In genomic region chr1:99970713-99971255, GRCh38 we compare ENCODE assay signal across 8 cellular contexts. TPM values are rescaled to one million over a fixed set of nuclear protein-coding genes. Genes with fewer than 3 reads are reported as not detected.
A peak's percentile ranks its signal among the peaks of the same experiment; 100 is the strongest.
DNase-seq lines count a peak whose midpoint lies in the region; ATAC-seq and TF ChIP-seq lines count a peak whose summit lies in the region.

No MANE protein-coding gene starts in this region.

- H3K27me3 ChIP-seq in BLaER1 treated with 17β-estradiol and CSF1 and Interleukin-3, amounts not matched to agents 10 nM and 100 nM: no peaks in the 10 kb centered on the region
- no peaks in the 10 kb centered on the region for H3K27me3 ChIP-seq in Loucy (ENCODE audit: insufficient read depth, low read length, poor library complexity, severe bottlenecking)
- no peaks in the 10 kb centered on the region for H3K27me3 ChIP-seq in naive thymus-derived CD4-positive, alpha-beta T cell (ENCODE audit: control insufficient read depth in 2 of 2, insufficient read depth in 2 of 2, low read length in 2 of 2)

- H3K9ac ChIP-seq in BLaER1 treated with 17β-estradiol and CSF1 and Interleukin-3, amounts not matched to agents 10 nM and 100 nM: peak overlapping the region; percentile 75 to 88 (median 86)
- peak overlapping the region; percentile 78 for H3K9ac ChIP-seq in Loucy (ENCODE audit: low read depth, low read length, poor library complexity, severe bottlenecking)

- H3K4me1 Mint-ChIP-seq in dendritic cell treated with granulocyte-macrophage colony-stimulating factor and Interleukin-4, amounts not matched to agents 40 ng/mL and 50 ng/mL, for 4 days (ENCODE audit: low read depth): peaks cover 17% of the 10 kb centered on the region
- peaks cover 28 to 62% (median 45%) of the 10 kb centered on the region in 7 donors for H3K4me1 Mint-ChIP-seq in naive thymus-derived CD4-positive, alpha-beta T cell

- no peaks in the 10 kb centered on the region for H3K9me2 ChIP-seq in Loucy (replicated peaks; ENCODE audit: low read depth, low read length)

- CTCF ChIA-PET in naive thymus-derived CD4-positive, alpha-beta T cell (lab: Charles Lee): no interaction called here

- peaks cover 45% of the 10 kb centered on the region for H3K79me2 ChIP-seq in Loucy (ENCODE audit: insufficient read depth, low read length)

- H3K27ac ChIP-seq in BLaER1 treated with 17β-estradiol and CSF1 and Interleukin-3, amounts not matched to agents 10 nM and 100 nM: peak overlapping the region in 8 of 11 experiments; percentile 72 to 84 (median 79); a peak in 11 of 22 replicates
- peak overlapping the region; percentile 83 for H3K27ac ChIP-seq in naive thymus-derived CD4-positive, alpha-beta T cell (ENCODE audit: low read depth, low read length)
- H3K27ac ChIP-seq in caudate nucleus (ENCODE audit: low read depth, low read length): no peak overlapping the region

- H2AFZ ChIP-seq in Loucy (ENCODE audit: low read length): peak overlapping the region; percentile 100; the same call in 1 of the 2 replicates

- no peak for ATAC-seq in naive thymus-derived CD4-positive, alpha-beta T cell
- no peak for ATAC-seq in GM18502 (IDR thresholded peaks at IDR 0.05; ENCODE audit: poor library complexity, unreplicated experiment)

- peaks cover 29% of the 10 kb centered on the region for H3K36me3 Mint-ChIP-seq in dendritic cell treated with granulocyte-macrophage colony-stimulating factor and Interleukin-4, amounts not matched to agents 40 ng/mL and 50 ng/mL, for 4 days (ENCODE audit: low read depth)
- peaks cover 0 to 7% (median 7%) of the 10 kb centered on the region in 5 donors for H3K36me3 Mint-ChIP-seq in naive thymus-derived CD4-positive, alpha-beta T cell

- peaks cover 15 to 21% (median 16%) of the 10 kb centered on the region in 10 experiments; a peak in 19 of 20 replicates for H3K4me1 ChIP-seq in BLaER1 treated with 17β-estradiol and CSF1 and Interleukin-3, amounts not matched to agents 10 nM and 100 nM
- H3K4me1 ChIP-seq in Loucy (ENCODE audit: insufficient read depth, low read length, poor library complexity, severe bottlenecking): peaks cover 48% of the 10 kb centered on the region
- H3K4me1 ChIP-seq in naive thymus-derived CD4-positive, alpha-beta T cell (ENCODE audit: control insufficient read depth in 2 of 2, insufficient read depth in 2 of 2, low read length in 2 of 2): peaks cover 6 to 20% of the 10 kb centered on the region in 2 donors

- peak overlapping the region; percentile 69 to 93 (median 85) for H3K4me2 ChIP-seq in BLaER1 treated with 17β-estradiol and CSF1 and Interleukin-3, amounts not matched to agents 10 nM and 100 nM
- H3K4me2 ChIP-seq in Loucy (ENCODE audit: low read depth, low read length, poor library complexity, severe bottlenecking): peak overlapping the region; percentile 87

- peaks cover 12 to 26% (median 19%) of the 10 kb centered on the region in 11 experiments for H3K36me3 ChIP-seq in BLaER1 treated with 17β-estradiol and CSF1 and Interleukin-3, amounts not matched to agents 10 nM and 100 nM
- H3K36me3 ChIP-seq in Loucy (ENCODE audit: insufficient read depth, low read length): no peaks in the 10 kb centered on the region
- peaks cover 0 to 11% (median 0%) of the 10 kb centered on the region in 3 experiments for H3K36me3 ChIP-seq in naive thymus-derived CD4-positive, alpha-beta T cell (ENCODE audit: control insufficient read depth in 2 of 3, insufficient read depth in 3 of 3, low read length in 3 of 3)

- H3K9me3 ChIP-seq in BLaER1 treated with 17β-estradiol and CSF1 and Interleukin-3, amounts not matched to agents 10 nM and 100 nM (replicated peaks in 1 of 11): no peaks in the 10 kb centered on the region
- H3K9me3 ChIP-seq in Loucy (ENCODE audit: insufficient read depth, low read depth, low read length): no peaks in the 10 kb centered on the region
- no peaks in the 10 kb centered on the region for H3K9me3 ChIP-seq in naive thymus-derived CD4-positive, alpha-beta T cell (ENCODE audit: control insufficient read depth in 2 of 3, low read length in 3 of 3)

- peaks cover 0 to 24% (median 0%) of the 10 kb centered on the region in 11 experiments; a peak in 5 of 22 replicates for H4K20me1 ChIP-seq in BLaER1 treated with 17β-estradiol and CSF1 and Interleukin-3, amounts not matched to agents 10 nM and 100 nM
- peaks cover 19% of the 10 kb centered on the region for H4K20me1 ChIP-seq in Loucy (ENCODE audit: insufficient read depth, low read length, poor library complexity, severe bottlenecking)

- peak in 1 of 9 donors; percentile 2 for DNase-seq in naive thymus-derived CD4-positive, alpha-beta T cell
- DNase-seq in Kasumi-1 (lab: John Stamatoyannopoulos, UW) (no peak), caudate nucleus (lab: John Stamatoyannopoulos, UW) (no peak)
- no peak for DNase-seq in stimulated activated naive CD4-positive, alpha-beta T cell treated with Interleukin-2 at 50 U/mL for 16 hours (lab: John Stamatoyannopoulos, UW)

- H3K4me3 ChIP-seq in BLaER1 treated with 17β-estradiol and CSF1 and Interleukin-3, amounts not matched to agents 10 nM and 100 nM: peak overlapping the region; percentile 77 to 97 (median 88)
- H3K4me3 ChIP-seq in Loucy (ENCODE audit: low read length, poor library complexity, severe bottlenecking): peak overlapping the region; percentile 84
- H3K4me3 ChIP-seq in naive thymus-derived CD4-positive, alpha-beta T cell (ENCODE audit: low read length): peak overlapping the region; percentile 75

- no peak for TF ChIP-seq CTCF in Loucy (conservative IDR thresholded peaks at IDR 0.05; ENCODE audit: low read length)

- peak overlapping the region; percentile 100 for H3K4me3 Mint-ChIP-seq in dendritic cell treated with granulocyte-macrophage colony-stimulating factor and Interleukin-4, amounts not matched to agents 40 ng/mL and 50 ng/mL, for 4 days
- H3K4me3 Mint-ChIP-seq in naive thymus-derived CD4-positive, alpha-beta T cell: peak overlapping the region; percentile 96 to 100 (median 100)

- H3K27me3 Mint-ChIP-seq in dendritic cell treated with granulocyte-macrophage colony-stimulating factor and Interleukin-4, amounts not matched to agents 40 ng/mL and 50 ng/mL, for 4 days: no peaks in the 10 kb centered on the region
- no peaks in the 10 kb centered on the region for H3K27me3 Mint-ChIP-seq in naive thymus-derived CD4-positive, alpha-beta T cell

- intact Hi-C loops in dendritic cell treated with granulocyte-macrophage colony-stimulating factor and Interleukin-4, amounts not matched to agents 40 ng/mL and 50 ng/mL, for 4 days (cut with micrococcal nuclease): loop anchor here (2.0 to 5.0 kb wide), 2 partner anchors 66 to 162 kb away; partner anchors contain the start of genes SASS6 and TRMT13
- intact Hi-C loops in naive thymus-derived CD4-positive, alpha-beta T cell (cut with micrococcal nuclease): loop anchor here (1.0 to 5.0 kb wide), 5 partner anchors 120 to 382 kb away; partner anchors contain the start of genes CDC14A (in 2 of the 2), RTCA (in 2 of the 2), TRMT13 (in 2 of the 2) and AGL (in 1 of the 2)

- H3K27ac Mint-ChIP-seq in dendritic cell treated with granulocyte-macrophage colony-stimulating factor and Interleukin-4, amounts not matched to agents 40 ng/mL and 50 ng/mL, for 4 days: peak overlapping the region; percentile 83
- H3K27ac Mint-ChIP-seq in naive thymus-derived CD4-positive, alpha-beta T cell: peak overlapping the region; percentile 91 to 99 (median 97)

- H3K9me3 Mint-ChIP-seq in dendritic cell treated with granulocyte-macrophage colony-stimulating factor and Interleukin-4, amounts not matched to agents 40 ng/mL and 50 ng/mL, for 4 days: no peaks in the 10 kb centered on the region
- H3K9me3 Mint-ChIP-seq in naive thymus-derived CD4-positive, alpha-beta T cell: peaks cover 0 to 4% (median 0%) of the 10 kb centered on the region in 11 donors

- POLR2A ChIA-PET in naive thymus-derived CD4-positive, alpha-beta T cell (lab: Charles Lee): interaction anchor here (1.0 to 2.1 kb wide), 3 partner anchors 68 to 295 kb away, joined by 3 to 22 read pairs (median 5); partner anchors contain the start of genes AGL and RTCA

- no peaks in the 10 kb centered on the region for H3F3A ChIP-seq in Loucy (ENCODE audit: low read depth)

RNA-seq across cellular contexts. Expression of gene SLC35A3, which starts 1.0 kb away (rescaled TPM):
- total RNA-seq in naive thymus-derived CD4-positive, alpha-beta T cell: 10 to 100 TPM; 21.1 to 31.6 (median 27.3) TPM
- polyA plus RNA-seq in naive thymus-derived CD4-positive, alpha-beta T cell: 10 to 100 TPM; 13.9 to 15.0 TPM
